Comparison of ENCODE assay signal across 8 cellular contexts in the genomic region with DNA sequence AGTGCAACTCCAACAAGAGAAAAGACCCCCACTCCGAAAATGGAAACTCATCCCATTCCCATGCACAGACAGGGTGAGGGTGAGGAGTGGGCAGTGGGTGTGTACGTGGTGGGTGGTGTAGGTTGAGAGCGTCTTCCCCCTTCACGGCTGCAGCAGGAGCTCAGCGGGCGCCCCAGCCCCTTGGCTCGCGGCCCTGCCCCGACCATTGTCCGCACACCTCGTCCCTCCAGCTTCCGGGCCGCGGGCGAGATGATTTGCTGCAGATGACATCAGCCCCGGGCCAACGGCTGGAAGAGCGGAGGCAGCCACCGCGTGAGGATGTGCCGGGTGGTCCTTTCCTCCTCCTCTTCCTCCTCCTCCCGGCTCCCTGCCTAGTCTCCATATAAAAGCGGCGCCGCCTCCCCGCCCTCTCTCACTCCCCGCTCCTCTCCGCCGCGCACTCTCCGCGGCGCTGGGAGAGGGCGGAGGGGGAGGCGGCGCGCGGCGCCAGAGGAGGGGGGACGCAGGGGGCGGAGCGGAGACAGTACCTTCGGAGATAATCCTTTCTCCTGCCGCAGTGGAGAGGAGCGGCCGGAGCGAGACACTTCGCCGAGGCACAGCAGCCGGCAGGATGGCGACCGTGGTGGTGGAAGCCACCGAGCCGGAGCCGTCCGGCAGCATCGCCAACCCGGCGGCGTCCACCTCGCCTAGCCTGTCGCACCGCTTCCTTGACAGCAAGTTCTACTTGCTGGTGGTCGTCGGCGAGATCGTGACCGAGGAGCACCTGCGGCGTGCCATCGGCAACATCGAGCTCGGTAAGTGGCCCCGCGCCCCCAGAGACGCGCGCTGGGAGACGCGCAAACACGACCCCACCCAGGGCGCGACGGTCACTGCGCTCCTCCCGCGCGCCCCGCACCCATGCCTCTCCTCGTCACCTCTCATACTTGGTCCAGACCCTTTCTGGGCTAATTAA. TPM values are rescaled to one million over a fixed set of nuclear protein-coding genes. Genes with fewer than 3 reads are reported as not detected.
DNase-seq lines count a peak whose midpoint lies in the region; ATAC-seq and TF ChIP-seq lines count a peak whose summit lies in the region.

A gene (plus strand): TSS at position 554 of the 952 bp plus-strand sequence. CDS start 57 bp downstream, at position 611.

- H3K9me3 ChIP-seq in right cardiac atrium (ENCODE audit: control insufficient read depth, low read length) (no peaks in the 10 kb centered on the region), parathyroid adenoma (ENCODE audit: control insufficient read depth, low read length) (no peaks in the 10 kb centered on the region)

- H3K27ac ChIP-seq in right cardiac atrium (ENCODE audit: low read length): peak within 1 kb of the TSS; percentile 69
- peak within 1 kb of the TSS; percentile 33 for H3K27ac ChIP-seq in parathyroid adenoma

- in situ Hi-C loops in astrocyte of the cerebellum (cut with HindIII; ENCODE audit: low sequenced_read_pairs): no loop called here

- H3K27me3 ChIP-seq in right cardiac atrium (ENCODE audit: control insufficient read depth, insufficient read depth) (no peaks in the 10 kb centered on the region), parathyroid adenoma (ENCODE audit: control insufficient read depth, insufficient read depth, low read length) (no peaks in the 10 kb centered on the region)

- TF ChIP-seq CTCF in GM20000 (IDR thresholded peaks at IDR 0.05; ENCODE audit: extremely low read depth, missing control alignments): no peak
- no peak for TF ChIP-seq CTCF in astrocyte of the cerebellum (IDR thresholded peaks at IDR 0.05; ENCODE audit: low read depth, low read length, missing control alignments)
- TF ChIP-seq CTCF in parathyroid adenoma (IDR thresholded peaks at IDR 0.05): no peak

- H3K9ac ChIP-seq in parathyroid adenoma: no peak within 1 kb of the TSS

- ATAC-seq in right cardiac atrium (peak; percentile 85 to 86), GM21825 (IDR thresholded peaks at IDR 0.05; ENCODE audit: unreplicated experiment) (no peak)

- no peaks in the 10 kb centered on the region for H3K4me1 ChIP-seq in right cardiac atrium (ENCODE audit: control insufficient read depth, insufficient read depth, low read length)
- no peaks in the 10 kb centered on the region for H3K4me1 ChIP-seq in parathyroid adenoma

- peak; percentile 75 for DNase-seq in AG08396 (ENCODE audit: low spot score)
- DNase-seq in GM20000 (ENCODE audit: low spot score): peak; percentile 49
- DNase-seq in NCI-H345 (lab: John Stamatoyannopoulos, UW): peak; percentile 83
- no peak for DNase-seq in astrocyte of the cerebellum (ENCODE audit: low read depth)
- DNase-seq in right cardiac atrium: peak; percentile 75 to 88 (median 86)
- DNase-seq in GF-D8 (lab: John Stamatoyannopoulos, UW): no peak

- H2AFZ ChIP-seq in parathyroid adenoma: peak within 1 kb of the TSS; percentile 87

- under 1% methylated on average over 90 of the region's 90 CpGs for WGBS in right cardiac atrium

- peak within 1 kb of the TSS; percentile 70 for H3K4me2 ChIP-seq in parathyroid adenoma (ENCODE audit: low read length)

- H3K79me2 ChIP-seq in parathyroid adenoma: peaks cover 2% of the 10 kb centered on the region

- H3K4me3 ChIP-seq in astrocyte of the cerebellum (ENCODE audit: low read depth, low read length) (peak within 1 kb of the TSS; percentile 77), right cardiac atrium (ENCODE audit: low read length) (peak within 1 kb of the TSS; percentile 61), parathyroid adenoma (ENCODE audit: low read depth, low read length) (peak within 1 kb of the TSS; percentile 52)

- H3K36me3 ChIP-seq in parathyroid adenoma (ENCODE audit: control insufficient read depth, insufficient read depth, low read length): no peaks in the 10 kb centered on the region

- intact Hi-C loops in right cardiac atrium (cut with DNase I): loop anchor here in 3 of 4 donors (5.0 to 10.0 kb wide), 2 partner anchors 322 to 325 kb away; no protein-coding TSS in a partner anchor

RNA-seq across cellular contexts. Expression of the gene that starts here (rescaled TPM):
- 100 to 1,000 TPM in 2 of 4 donors, 10 to 100 TPM in 2; 89.9 to 196 (median 130) TPM for total RNA-seq in right cardiac atrium
- polyA plus RNA-seq in right cardiac atrium: 19.7 TPM

Comparison
In these comparisons a context has a peak if more than half of its experiments do, and no peak if none do; other contexts are left out.
1. DNase-seq: peak in AG08396 (single experiment), GM20000 (single experiment), NCI-H345 (single experiment) and right cardiac atrium (3 of 3); none in astrocyte of the cerebellum (single experiment) and GF-D8 (single experiment).
2. Peak in every context shown above with its lines, with median percentiles within 50 percentile points of each other: H3K4me3 ChIP-seq.